ENCODE assay signal across 23 cellular contexts in the genomic region with DNA sequence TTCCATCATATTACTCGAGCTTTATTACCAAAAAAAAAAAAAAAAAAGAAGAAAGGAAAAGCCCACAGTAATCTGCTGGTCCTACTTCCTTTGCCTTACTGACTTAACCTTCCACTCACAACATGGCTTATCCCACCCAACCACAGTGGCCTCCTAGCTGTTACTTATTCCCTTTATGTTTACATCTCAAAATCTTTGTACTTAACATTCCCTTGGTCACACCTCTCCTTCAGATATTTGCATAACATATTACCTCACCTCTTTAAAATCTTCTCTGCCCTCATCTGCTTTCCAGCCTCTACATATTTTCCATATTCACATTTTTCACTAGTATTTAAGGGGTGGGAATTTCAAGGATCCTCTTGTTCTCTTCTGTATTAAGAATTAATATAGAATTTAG.
"Had no signal": no experiment of that assay in that cellular context is flagged by ENCODE, and none has a peak within 500 bp of the region (broad histone marks: within the 10 kb centered on the region; RNA-seq: fewer than 3 reads in every experiment).

No MANE protein-coding gene starts in this region.

- DNase-seq: activated CD4-positive, alpha-beta memory T cell treated with anti-CD3 and anti-CD28 coated beads, Interleukin-2, amount 10 ng/mL, durations not matched to agents 7 days and 5 days; activated CD4-positive, alpha-beta T cell treated with anti-CD3 and anti-CD28 coated beads for 48 hours; activated CD4-positive, CD25-positive, alpha-beta regulatory T cell; activated effector memory CD4-positive, alpha-beta T cell treated with anti-CD3 and anti-CD28 coated beads, Interleukin-2, amount 50 U/mL, for 16 hours; activated T-cell treated with anti-CD3 and anti-CD28 coated beads, Interleukin-2, amount 50 U/mL, for 24 hours; amniotic stem cell; brain microvascular endothelial cell; central memory CD4-positive, alpha-beta T cell; colonic mucosa; gastrocnemius medialis; heart right ventricle; left colon; occipital lobe; posterior cingulate gyrus; retina; stimulated activated CD4-positive, alpha-beta T cell treated with anti-CD3 and anti-CD28 coated beads, Interleukin-12 subunit alpha, Interleukin-12 subunit beta, amount 100 ng/mL, for 4 hours; stimulated activated CD4-positive, alpha-beta T cell treated with anti-CD3 and anti-CD28 coated beads, Interleukin-1b, Interleukin-23, amount 100 ng/mL, for 48 hours; stimulated activated naive CD4-positive, alpha-beta T cell treated with Interleukin-2 at 50 U/mL for 16 hours; T-helper 1 cell; T-helper 9 cell; thyroid gland had no signal

- H3K36me3 ChIP-seq: brain microvascular endothelial cell, colonic mucosa, gastrocnemius medialis, thyroid gland had no signal

- H3K4me3 ChIP-seq: colonic mucosa, gastrocnemius medialis, heart right ventricle, lung, thyroid gland had no signal

- H3K9me3 ChIP-seq: colonic mucosa, gastrocnemius medialis, heart right ventricle, thyroid gland had no signal

- H3K27me3 ChIP-seq: brain microvascular endothelial cell, colonic mucosa, gastrocnemius medialis, heart right ventricle, thyroid gland had no signal

- H3K27ac ChIP-seq: brain microvascular endothelial cell, colonic mucosa, gastrocnemius medialis, heart right ventricle, thyroid gland had no signal

- ATAC-seq: activated naive CD4-positive, alpha-beta T cell treated with anti-CD3 and anti-CD28 coated beads, Interleukin-2, amount 50 U/mL, for 72 hours; gastrocnemius medialis; heart right ventricle; left colon had no signal

- H3K4me1 ChIP-seq: colonic mucosa, gastrocnemius medialis, heart right ventricle had no signal
